In genomic region chr4:152460488-152460887, GRCh38 we compare ENCODE assay signal across 8 cellular contexts.
A peak's percentile ranks its signal among the peaks of the same experiment; 100 is the strongest.
DNase-seq lines count a peak whose midpoint lies in the region; ATAC-seq and TF ChIP-seq lines count a peak whose summit lies in the region.

No MANE protein-coding gene starts in this region.

- TF ChIP-seq CTCF in natural killer cell (IDR thresholded peaks at IDR 0.05) = no peak
- no peak for TF ChIP-seq CTCF in endothelial cell (IDR thresholded peaks at IDR 0.05; ENCODE audit: unreplicated experiment)

- peak overlapping the region; percentile 61 to 68 for H3K27ac Mint-ChIP-seq in natural killer cell treated with Interleukin-12 subunit alpha and Interleukin-12 subunit beta and Interleukin-15 and Interleukin-18, amount 100 ng/mL, for 72 hours
- H3K27ac Mint-ChIP-seq in natural killer cell = peak overlapping the region in 1 of 2 donors; percentile 56
- H3K27ac Mint-ChIP-seq in endothelial cell (ENCODE audit: unreplicated experiment) = peak overlapping the region; percentile 78

- no peak for DNase-seq in natural killer cell treated with Interleukin-12 subunit alpha and Interleukin-12 subunit beta and Interleukin-15 and Interleukin-18, amount 100 ng/mL, for 72 hours (ENCODE audit: low spot score)
- DNase-seq in natural killer cell = no peak
- DNase-seq in MV-4-11 (lab: John Stamatoyannopoulos, UW) = peak; percentile 93
- DNase-seq in endothelial cell (ENCODE audit: low spot score) = no peak
- DNase-seq in substantia nigra (lab: John Stamatoyannopoulos, UW) = no peak
- no peak for DNase-seq in NCI-H1417 treated with DMSO at 0.1 percent for 48 hours (lab: John Stamatoyannopoulos, UW)
- no peak for DNase-seq in stimulated activated CD4-positive, alpha-beta T cell treated with anti-CD3 and anti-CD28 coated beads, Interleukin-4, amount 100 ng/mL, for 4 hours

- no peaks in the 10 kb centered on the region for H3K36me3 Mint-ChIP-seq in natural killer cell treated with Interleukin-12 subunit alpha and Interleukin-12 subunit beta and Interleukin-15 and Interleukin-18, amount 100 ng/mL, for 72 hours
- no peaks in the 10 kb centered on the region for H3K36me3 Mint-ChIP-seq in natural killer cell
- no peaks in the 10 kb centered on the region for H3K36me3 Mint-ChIP-seq in endothelial cell (ENCODE audit: low read depth, unreplicated experiment)

- H3K27me3 Mint-ChIP-seq in natural killer cell treated with Interleukin-12 subunit alpha and Interleukin-12 subunit beta and Interleukin-15 and Interleukin-18, amount 100 ng/mL, for 72 hours = no peaks in the 10 kb centered on the region
- H3K27me3 Mint-ChIP-seq in natural killer cell (ENCODE audit: low read depth in 2 of 2) (no peaks in the 10 kb centered on the region), endothelial cell (ENCODE audit: unreplicated experiment) (peaks cover 2% of the 10 kb centered on the region)

- peak; percentile 39 to 46 for ATAC-seq in natural killer cell treated with Interleukin-12 subunit alpha and Interleukin-12 subunit beta and Interleukin-15 and Interleukin-18, amount 100 ng/mL, for 72 hours
- ATAC-seq in natural killer cell (no peak), GM19397 (IDR thresholded peaks at IDR 0.05; ENCODE audit: unreplicated experiment) (no peak)

- H3K4me1 Mint-ChIP-seq in natural killer cell treated with Interleukin-12 subunit alpha and Interleukin-12 subunit beta and Interleukin-15 and Interleukin-18, amount 100 ng/mL, for 72 hours (ENCODE audit: low read depth in 2 of 2) = peaks cover 59 to 74% of the 10 kb centered on the region in 2 donors
- H3K4me1 Mint-ChIP-seq in natural killer cell = peaks cover 72 to 80% of the 10 kb centered on the region in 2 donors
- peaks cover 51% of the 10 kb centered on the region for H3K4me1 Mint-ChIP-seq in endothelial cell (ENCODE audit: unreplicated experiment)

- intact Hi-C loops in natural killer cell (cut with micrococcal nuclease) = no loop called here

- H3K4me3 Mint-ChIP-seq in natural killer cell treated with Interleukin-12 subunit alpha and Interleukin-12 subunit beta and Interleukin-15 and Interleukin-18, amount 100 ng/mL, for 72 hours = peak overlapping the region; percentile 60
- no peak overlapping the region for H3K4me3 Mint-ChIP-seq in natural killer cell
- H3K4me3 Mint-ChIP-seq in endothelial cell (ENCODE audit: unreplicated experiment) = no peak overlapping the region

- no peak overlapping the region for H3K27ac ChIP-seq in substantia nigra (ENCODE audit: low read depth, low read length, poor library complexity, severe bottlenecking)

- H3K9me3 Mint-ChIP-seq in natural killer cell treated with Interleukin-12 subunit alpha and Interleukin-12 subunit beta and Interleukin-15 and Interleukin-18, amount 100 ng/mL, for 72 hours = no peaks in the 10 kb centered on the region
- H3K9me3 Mint-ChIP-seq in natural killer cell = no peaks in the 10 kb centered on the region
- no peaks in the 10 kb centered on the region for H3K9me3 Mint-ChIP-seq in endothelial cell (ENCODE audit: unreplicated experiment)

Comparison
In these comparisons a context has a peak if more than half of its experiments do, and no peak if none do; other contexts are left out.
1. ATAC-seq: peak in natural killer cell treated with Interleukin-12 subunit alpha and Interleukin-12 subunit beta and Interleukin-15 and Interleukin-18, amount 100 ng/mL, for 72 hours (2 of 2); none in natural killer cell (0 of 3) and GM19397 (single experiment).